1 cellular context compared by ENCODE assay signal in genomic region chr4:83454626-83455025, GRCh38.
TF ChIP-seq lines count a peak whose summit lies in the region.

No MANE protein-coding gene starts in this region.

TF ChIP-seq in IMR-90, 13 proteins besides CTCF, POLR2A, EP300 and RAD21 (continued from another document):
- TF ChIP-seq USF2 (IDR thresholded peaks at IDR 0.05; ENCODE audit: low read depth, low read length) (no peak), SMC3 (IDR thresholded peaks at IDR 0.05; ENCODE audit: low read depth, low read length) (no peak), RCOR1 (IDR thresholded peaks at IDR 0.05; ENCODE audit: insufficient replicate concordance, low read length) (no peak), ELK1 (IDR thresholded peaks at IDR 0.05; ENCODE audit: borderline replicate concordance, low read depth, low read length) (no peak), MXI1 (IDR thresholded peaks at IDR 0.05; ENCODE audit: borderline replicate concordance, low read depth, low read length) (no peak)
